ENCODE assay signal across 15 cellular contexts in genomic region chr16:17340804-17341203, GRCh38.
DNase-seq lines count a peak whose midpoint lies in the region; ATAC-seq and TF ChIP-seq lines count a peak whose summit lies in the region.
"Had no signal": no experiment of that assay in that cellular context is flagged by ENCODE, and none has a peak within 500 bp of the region (broad histone marks: within the 10 kb centered on the region; RNA-seq: fewer than 3 reads in every experiment).

No MANE protein-coding gene starts in this region.

- no peaks in the 10 kb centered on the region for H3K27me3 Mint-ChIP-seq in activated naive CD4-positive, alpha-beta T cell treated with anti-CD3 and anti-CD28 coated beads, Interleukin-2, amount 50 U/mL, for 24 hours
- no peaks in the 10 kb centered on the region for H3K27me3 Mint-ChIP-seq in effector memory CD8-positive, alpha-beta T cell

- H3K27me3 ChIP-seq in thoracic aorta (replicated peaks; ENCODE audit: insufficient read depth) (no peaks in the 10 kb centered on the region), HAP-1 (ENCODE audit: low read depth) (no peaks in the 10 kb centered on the region)
- H3K27me3 ChIP-seq: spleen, testis had no signal

- in situ Hi-C loops in HAP-1 (cut with MboI; ENCODE audit: low sequenced_read_pairs), result no loop called here

- TF ChIP-seq CTCF in thoracic aorta (IDR thresholded peaks at IDR 0.05), result no peak

- H3K4me1 Mint-ChIP-seq in activated naive CD4-positive, alpha-beta T cell treated with anti-CD3 and anti-CD28 coated beads, Interleukin-2, amount 50 U/mL, for 24 hours, result peaks cover 64% of the 10 kb centered on the region
- peaks cover 49 to 62% of the 10 kb centered on the region in 2 donors for H3K4me1 Mint-ChIP-seq in effector memory CD8-positive, alpha-beta T cell (ENCODE audit: low read depth in 2 of 2)
- H3K4me1 Mint-ChIP-seq: endodermal cell had no signal

- H3K27ac Mint-ChIP-seq in activated naive CD4-positive, alpha-beta T cell treated with anti-CD3 and anti-CD28 coated beads, Interleukin-2, amount 50 U/mL, for 24 hours, result no peak overlapping the region
- H3K27ac Mint-ChIP-seq in effector memory CD8-positive, alpha-beta T cell, result peak overlapping the region; percentile 7 to 93
- H3K27ac Mint-ChIP-seq: endodermal cell had no signal

- no peak for ATAC-seq in effector memory CD8-positive, alpha-beta T cell (replicated peaks)
- no peak for ATAC-seq in thoracic aorta (ENCODE audit: insufficient number of reproducible peaks, low FRiP score, low read depth)
- ATAC-seq in HG03280 (IDR thresholded peaks at IDR 0.05; ENCODE audit: unreplicated experiment), result no peak
- ATAC-seq in GM18505 (IDR thresholded peaks at IDR 0.05; ENCODE audit: unreplicated experiment), result no peak

- H3K9me3 ChIP-seq in thoracic aorta, result no peaks in the 10 kb centered on the region
- H3K9me3 ChIP-seq in HAP-1, result no peaks in the 10 kb centered on the region
- H3K9me3 ChIP-seq: spleen, testis had no signal

- H3K36me3 Mint-ChIP-seq in activated naive CD4-positive, alpha-beta T cell treated with anti-CD3 and anti-CD28 coated beads, Interleukin-2, amount 50 U/mL, for 24 hours, result peaks cover 1% of the 10 kb centered on the region
- peaks cover 18% of the 10 kb centered on the region for H3K36me3 Mint-ChIP-seq in effector memory CD8-positive, alpha-beta T cell (ENCODE audit: insufficient read depth)

- H3K4me3 ChIP-seq in thoracic aorta (no peak overlapping the region), HAP-1 (no peak overlapping the region)
- H3K4me3 ChIP-seq: spleen, testis had no signal

- TF ChIP-seq POLR2A in GM18505 (IDR thresholded peaks at IDR 0.05; ENCODE audit: borderline replicate concordance, extremely low read depth, insufficient read depth, insufficient read length), result no peak

- H3K36me3 ChIP-seq in thoracic aorta (no peaks in the 10 kb centered on the region), HAP-1 (replicated peaks) (no peaks in the 10 kb centered on the region)
- H3K36me3 ChIP-seq: spleen had no signal

- no peaks in the 10 kb centered on the region for H3K9me3 Mint-ChIP-seq in activated naive CD4-positive, alpha-beta T cell treated with anti-CD3 and anti-CD28 coated beads, Interleukin-2, amount 50 U/mL, for 24 hours
- no peaks in the 10 kb centered on the region for H3K9me3 Mint-ChIP-seq in effector memory CD8-positive, alpha-beta T cell
- H3K9me3 Mint-ChIP-seq: endodermal cell had no signal

- peaks cover 20 to 35% of the 10 kb centered on the region in 2 donors for H3K4me1 ChIP-seq in thoracic aorta (ENCODE audit: control insufficient read depth in 1 of 2, low read depth in 2 of 2)
- H3K4me1 ChIP-seq in HAP-1, result no peaks in the 10 kb centered on the region

- peak overlapping the region; percentile 15 for H3K4me3 Mint-ChIP-seq in activated naive CD4-positive, alpha-beta T cell treated with anti-CD3 and anti-CD28 coated beads, Interleukin-2, amount 50 U/mL, for 24 hours
- peak overlapping the region; percentile 53 to 78 for H3K4me3 Mint-ChIP-seq in effector memory CD8-positive, alpha-beta T cell
- H3K4me3 Mint-ChIP-seq: endodermal cell had no signal

- H3K27ac ChIP-seq in thoracic aorta, result peak overlapping the region; percentile 34 to 59

- DNase-seq in activated naive CD4-positive, alpha-beta T cell (lab: John Stamatoyannopoulos, UW), result no peak
- DNase-seq in NOMO-1 (lab: John Stamatoyannopoulos, UW; ENCODE audit: unreplicated experiment in 2 of 2), result peak; percentile 31 to 43
- no peak for DNase-seq in effector memory CD8-positive, alpha-beta T cell
- no peak for DNase-seq in thoracic aorta (ENCODE audit: low spot score)
- no peak for DNase-seq in HAP-1 (ENCODE audit: low spot score in 2 of 2)
- DNase-seq: activated gamma-delta T cell treated with Interleukin-2 at 50 U/mL for 16 hours, DMS79 treated with DMSO at 0.1 percent for 48 hours, endodermal cell, NCI-H1092 treated with DMSO at 0.1 percent for 48 hours, OCI-M1, spleen, testis had no signal

Comparison
In these comparisons a context has a peak if more than half of its experiments do, and no peak if none do; other contexts are left out.
1. DNase-seq: peak in NOMO-1 (2 of 2); none in activated naive CD4-positive, alpha-beta T cell (0 of 4), effector memory CD8-positive, alpha-beta T cell (0 of 3), thoracic aorta (single experiment) and HAP-1 (0 of 2).